1 cellular context compared by ENCODE assay signal in the genomic region with DNA sequence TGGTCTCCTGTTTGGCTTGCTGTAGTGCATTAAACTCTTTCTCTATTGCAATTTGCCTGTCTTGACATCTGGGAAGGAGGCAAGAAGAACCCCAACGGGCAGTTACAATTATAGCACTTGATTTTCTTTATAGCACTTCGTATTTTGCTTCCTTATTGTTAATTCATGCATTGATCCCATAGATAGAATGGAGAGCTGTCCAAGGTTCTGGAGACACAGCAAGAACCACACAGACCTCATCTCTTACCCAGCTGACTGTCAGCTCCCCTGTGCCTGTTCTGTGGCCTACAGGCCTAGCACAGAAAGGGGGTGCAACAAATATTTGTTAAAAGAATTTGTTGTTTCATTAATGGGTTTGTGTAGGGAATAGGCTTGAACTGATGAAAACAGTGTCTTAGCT.
TF ChIP-seq lines count a peak whose summit lies in the region.

No MANE protein-coding gene starts in this region.

TF ChIP-seq in A549, 52 proteins besides CTCF, POLR2A, EP300 and RAD21 (continued from another document):
- TF ChIP-seq JUN (IDR thresholded peaks at IDR 0.05), result no peak
